10 cellular contexts compared by ENCODE assay signal in the genomic region with DNA sequence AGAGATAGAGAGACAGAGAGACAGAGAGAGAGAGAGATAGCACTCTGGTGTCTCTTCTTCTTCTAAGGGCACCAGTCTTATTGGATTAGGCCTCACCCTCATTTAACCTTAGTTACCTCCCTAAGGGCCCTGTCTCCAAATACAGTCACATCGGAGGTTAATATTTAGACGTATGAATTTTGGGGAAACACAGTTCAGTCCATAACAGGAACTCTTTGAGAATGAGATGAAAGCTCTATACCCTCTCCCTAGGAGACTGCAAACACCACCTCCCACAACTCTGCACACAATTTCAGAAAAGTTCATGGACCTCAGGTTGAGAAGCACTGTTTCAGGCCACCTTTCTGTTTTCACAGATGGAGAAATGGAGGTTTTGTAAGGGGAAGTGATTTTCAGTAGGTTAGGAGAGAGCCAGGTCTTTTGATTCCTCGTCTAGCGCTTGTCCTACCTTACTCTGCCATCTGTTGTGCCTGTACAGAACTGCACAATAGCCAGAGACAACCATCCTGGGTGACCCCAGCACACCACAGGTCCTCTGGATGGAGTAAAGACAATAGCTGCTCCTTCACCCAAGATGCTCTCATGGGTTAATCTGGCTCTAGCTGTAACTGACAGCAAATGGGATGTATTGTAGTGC. TPM values are rescaled to one million over a fixed set of nuclear protein-coding genes. Genes with fewer than 3 reads are reported as not detected.
A peak's percentile ranks its signal among the peaks of the same experiment; 100 is the strongest.
DNase-seq lines count a peak whose midpoint lies in the region; ATAC-seq, FAIRE-seq and TF ChIP-seq lines count a peak whose summit lies in the region.
"Had no signal": no experiment of that assay in that cellular context is flagged by ENCODE, and none has a peak within 500 bp of the region (broad histone marks: within the 10 kb centered on the region; RNA-seq: fewer than 3 reads in every experiment).

No MANE protein-coding gene starts in this region.

- no peaks in the 10 kb centered on the region for H3K27me3 Mint-ChIP-seq in activated CD8-positive, alpha-beta memory T cell treated with anti-CD3 and anti-CD28 coated beads, Interleukin-2, amount 10 ng/mL, durations not matched to agents 7 days and 5 days
- no peaks in the 10 kb centered on the region for H3K27me3 Mint-ChIP-seq in neural progenitor cell (ENCODE audit: insufficient read depth, low read depth)
- H3K27me3 Mint-ChIP-seq in H9 (ENCODE audit: low read depth): no peaks in the 10 kb centered on the region

- H3K14ac ChIP-seq in H9 (ENCODE audit: insufficient read depth, low read length): no peak overlapping the region

- no peak overlapping the region for H3K18ac ChIP-seq in H9 (ENCODE audit: insufficient read length, low read depth, low read length)

- H3K4me3 ChIP-seq in kidney (ENCODE audit: low read length in 2 of 2) (no peak overlapping the region), neural progenitor cell (no peak overlapping the region)

- H2AFZ ChIP-seq in neural progenitor cell (replicated peaks) (no peak overlapping the region), H9 (ENCODE audit: low read length) (no peak overlapping the region)

- peak; percentile 90 for ATAC-seq in activated CD8-positive, alpha-beta memory T cell treated with anti-CD3 and anti-CD28 coated beads, Interleukin-2, amount 10 ng/mL, durations not matched to agents 7 days and 5 days
- ATAC-seq in HG02759 (IDR thresholded peaks at IDR 0.05; ENCODE audit: unreplicated experiment): peak; percentile 76
- peak; percentile 62; the same call in 2 of the 3 replicates for ATAC-seq in SK-N-SH treated with all-trans-retinoic acid at 6 μM for 48 hours

- no peak for FAIRE-seq in kidney (lab: Jason Lieb, UNC)

- DNase-seq in activated CD8-positive, alpha-beta memory T cell treated with anti-CD3 and anti-CD28 coated beads, Interleukin-2, amount 10 ng/mL, durations not matched to agents 7 days and 5 days: peak; percentile 54
- DNase-seq in activated CD8-positive, alpha-beta memory T cell treated with anti-CD3 and anti-CD28 coated beads for 24 hours: no peak
- DNase-seq in kidney: no peak
- DNase-seq in posterior cingulate gyrus: no peak
- DNase-seq in neural progenitor cell (ENCODE audit: low spot score): no peak
- DNase-seq in H9: no peak

- H2BK12ac ChIP-seq in H9 (ENCODE audit: insufficient read length, low read depth, low read length): no peak overlapping the region

- H4K20me1 ChIP-seq in neural progenitor cell (ENCODE audit: low read depth) (no peaks in the 10 kb centered on the region), H9 (ENCODE audit: control insufficient read depth, insufficient read depth, insufficient read length) (no peaks in the 10 kb centered on the region)

- H3K23ac ChIP-seq in H9 (ENCODE audit: insufficient read length, low read depth, low read length): no peak overlapping the region

- no peak overlapping the region for H3K56ac ChIP-seq in H9 (ENCODE audit: insufficient read length, low read depth, low read length)

- H3K27me3 ChIP-seq in neural progenitor cell (no peaks in the 10 kb centered on the region), H9 (ENCODE audit: insufficient read depth, low read length) (no peaks in the 10 kb centered on the region)

- no peaks in the 10 kb centered on the region for H3K9me3 Mint-ChIP-seq in activated CD8-positive, alpha-beta memory T cell treated with anti-CD3 and anti-CD28 coated beads, Interleukin-2, amount 10 ng/mL, durations not matched to agents 7 days and 5 days (ENCODE audit: low read depth)
- H3K9me3 Mint-ChIP-seq in neural progenitor cell (peaks cover 14% of the 10 kb centered on the region), H9 (peaks cover 59 to 72% of the 10 kb centered on the region in 2 experiments)

- no peaks in the 10 kb centered on the region for H3K23me2 ChIP-seq in H9 (ENCODE audit: insufficient read length, low read depth, low read length, poor library complexity, severe bottlenecking)

- no peak overlapping the region for H3K4ac ChIP-seq in H9 (ENCODE audit: low read depth, low read length)

- TF ChIP-seq CTCF in kidney (IDR thresholded peaks at IDR 0.05; ENCODE audit: borderline replicate concordance, extremely low read depth, insufficient read depth) (peak; percentile 28), neural progenitor cell (IDR thresholded peaks at IDR 0.05) (no peak), H9 (conservative IDR thresholded peaks at IDR 0.05) (no peak)

- H3K79me1 ChIP-seq in H9 (ENCODE audit: insufficient read depth, low read depth, low read length, poor library complexity, severe bottlenecking): no peaks in the 10 kb centered on the region

- peak overlapping the region; percentile 15 for H3K27ac Mint-ChIP-seq in activated CD8-positive, alpha-beta memory T cell treated with anti-CD3 and anti-CD28 coated beads, Interleukin-2, amount 10 ng/mL, durations not matched to agents 7 days and 5 days
- H3K27ac Mint-ChIP-seq in neural progenitor cell: no peak overlapping the region
- H3K27ac Mint-ChIP-seq in H9: no peak overlapping the region

- H3K9me3 ChIP-seq in kidney (ENCODE audit: control insufficient read depth in 1 of 2, low read length in 2 of 2): no peaks in the 10 kb centered on the region
- no peaks in the 10 kb centered on the region for H3K9me3 ChIP-seq in neural progenitor cell (ENCODE audit: low read depth)
- H3K9me3 ChIP-seq in H9 (ENCODE audit: control insufficient read depth, low read depth, low read length): no peaks in the 10 kb centered on the region

- H2BK15ac ChIP-seq in H9 (ENCODE audit: low read depth, low read length): no peak overlapping the region

- no peak overlapping the region for H3K4me3 Mint-ChIP-seq in activated CD8-positive, alpha-beta memory T cell treated with anti-CD3 and anti-CD28 coated beads, Interleukin-2, amount 10 ng/mL, durations not matched to agents 7 days and 5 days
- H3K4me3 Mint-ChIP-seq in neural progenitor cell: no peak overlapping the region
- no peak overlapping the region for H3K4me3 Mint-ChIP-seq in H9

- WGBS in H9 (ENCODE audit: extremely low coverage, insufficient read length, low lambda C conversion rate): no CpG with 5 or more reads among the region's 4 CpGs

- H3K36me3 ChIP-seq in kidney (ENCODE audit: control insufficient read depth in 1 of 2, insufficient read depth in 2 of 2, low read length in 2 of 2) (no peaks in the 10 kb centered on the region), neural progenitor cell (no peaks in the 10 kb centered on the region)

- no peak overlapping the region for H4K5ac ChIP-seq in H9 (ENCODE audit: insufficient read length, low read depth, low read length)

- H3K27ac ChIP-seq in kidney (ENCODE audit: low read depth in 2 of 2, low read length in 2 of 2) (no peak overlapping the region), neural progenitor cell (no peak overlapping the region), H9 (ENCODE audit: insufficient read length, low read depth, low read length) (no peak overlapping the region)

- intact Hi-C loops in kidney (cut with DNase I) (no loop called here), posterior cingulate gyrus (cut with DNase I) (loop anchor here (5.0 kb wide), 1 partner anchor 218 kb away; no protein-coding TSS in a partner anchor)

- no peak overlapping the region for H2AK5ac ChIP-seq in H9 (ENCODE audit: insufficient read length, low read length)

- H3K4me2 ChIP-seq in neural progenitor cell: no peak overlapping the region
- H3K4me2 ChIP-seq in H9 (ENCODE audit: insufficient read depth, insufficient read length, low read length): no peak overlapping the region

- no peak overlapping the region for H2BK120ac ChIP-seq in H9 (ENCODE audit: low read depth, low read length, poor library complexity, severe bottlenecking)

- CTCF ChIA-PET in activated CD8-positive, alpha-beta memory T cell treated with anti-CD3 and anti-CD28 coated beads, Interleukin-2, amount 10 ng/mL, durations not matched to agents 7 days and 5 days (lab: Charles Lee): interaction anchor here (0.9 to 2.0 kb wide), 5 partner anchors 11 to 114 kb away, joined by 3 to 7 read pairs (median 4); no protein-coding TSS in a partner anchor

- no peak overlapping the region for H4K8ac ChIP-seq in H9 (replicated peaks; ENCODE audit: insufficient read length, low read depth, low read length)

- no peaks in the 10 kb centered on the region for H3K79me2 ChIP-seq in neural progenitor cell (ENCODE audit: low read depth)
- no peaks in the 10 kb centered on the region for H3K79me2 ChIP-seq in H9 (ENCODE audit: insufficient read depth, low read length)

- no peak overlapping the region for H3K9ac ChIP-seq in kidney (ENCODE audit: low read length in 2 of 2)
- no peak overlapping the region for H3K9ac ChIP-seq in neural progenitor cell
- H3K9ac ChIP-seq in H9 (ENCODE audit: extremely low read depth, insufficient read length, low read length): no peak overlapping the region

- H3K4me1 Mint-ChIP-seq in activated CD8-positive, alpha-beta memory T cell treated with anti-CD3 and anti-CD28 coated beads, Interleukin-2, amount 10 ng/mL, durations not matched to agents 7 days and 5 days: peaks cover 24% of the 10 kb centered on the region
- H3K4me1 Mint-ChIP-seq in neural progenitor cell (no peaks in the 10 kb centered on the region), H9 (no peaks in the 10 kb centered on the region)

- H3F3A ChIP-seq in neural progenitor cell (ENCODE audit: low read depth): no peaks in the 10 kb centered on the region

- H2BK5ac ChIP-seq in H9 (ENCODE audit: insufficient read length, low read length): no peak overlapping the region

- H3K4me1 ChIP-seq in kidney (ENCODE audit: control insufficient read depth in 1 of 2, insufficient read depth in 1 of 2, low read depth in 1 of 2, low read length in 2 of 2) (no peaks in the 10 kb centered on the region), neural progenitor cell (no peaks in the 10 kb centered on the region), H9 (ENCODE audit: insufficient read depth, low read length) (no peaks in the 10 kb centered on the region)

- H4K91ac ChIP-seq in H9 (ENCODE audit: insufficient read length, low read depth, low read length): no peak overlapping the region

- no peak overlapping the region for H2BK20ac ChIP-seq in H9 (ENCODE audit: low read depth, low read length, poor library complexity, severe bottlenecking)

- no peak overlapping the region for H3T11ph ChIP-seq in H9 (ENCODE audit: low read length)

- no peaks in the 10 kb centered on the region for H3K36me3 Mint-ChIP-seq in activated CD8-positive, alpha-beta memory T cell treated with anti-CD3 and anti-CD28 coated beads, Interleukin-2, amount 10 ng/mL, durations not matched to agents 7 days and 5 days
- H3K36me3 Mint-ChIP-seq in neural progenitor cell (no peaks in the 10 kb centered on the region), H9 (ENCODE audit: insufficient read depth in 1 of 3, low read depth in 3 of 3) (peaks cover 0 to 8% (median 1%) of the 10 kb centered on the region in 3 experiments; a peak in 4 of 7 replicates)

TF ChIP-seq in SK-N-SH treated with all-trans-retinoic acid at 6 μM for 48 hours, 23 proteins besides CTCF, POLR2A, EP300 and RAD21 (continues in another document):
- no peak for TF ChIP-seq ZNF70 (CRISPR knock-in tag; IDR thresholded peaks at IDR 0.05)
- no peak for TF ChIP-seq RARB (CRISPR knock-in tag; IDR thresholded peaks at IDR 0.05)
- TF ChIP-seq ESRRG (CRISPR knock-in tag; IDR thresholded peaks at IDR 0.05): no peak

RNA-seq across cellular contexts. Expression of a gene that starts 32.1 kb away (rescaled TPM):
- 100 to 1,000 TPM in 1 of 2 experiments, 10 to 100 TPM in 1; 97.4 to 119 TPM for total RNA-seq in activated CD8-positive, alpha-beta memory T cell treated with anti-CD3 and anti-CD28 coated beads, Interleukin-2, amount 10 ng/mL, durations not matched to agents 7 days and 5 days
- total RNA-seq in kidney (1.7 TPM), neural progenitor cell (ENCODE audit: low replicate concordance) (not detected in 2 replicates), H9 (2021) (not detected in 2 replicates)
- 0.24 TPM for polyA plus RNA-seq in kidney (ENCODE audit: insufficient read depth, low read depth, low replicate concordance)
- total RNA-seq: Daoy, fibroblast of villous mesenchyme had no signal

Comparison
In these comparisons a context has a peak if more than half of its experiments do, and no peak if none do; other contexts are left out.
1. RNA of a gene that starts 32.1 kb away (total RNA-seq): 97.4 to 119 TPM in activated CD8-positive, alpha-beta memory T cell treated with anti-CD3 and anti-CD28 coated beads, Interleukin-2, amount 10 ng/mL, durations not matched to agents 7 days and 5 days; 1.7 TPM in kidney (single experiment), not detected in neural progenitor cell and not detected in H9; every median in the first group is over 10 times any median in the second.
2. Peak in every context shown above with its lines, with median percentiles within 50 percentile points of each other: ATAC-seq.